28 cellular contexts compared by ENCODE assay signal in genomic region chr9:13554626-13555025, GRCh38.
DNase-seq lines count a peak whose midpoint lies in the region; ATAC-seq and TF ChIP-seq lines count a peak whose summit lies in the region.
"Had no signal": no experiment of that assay in that cellular context is flagged by ENCODE, and none has a peak within 500 bp of the region (broad histone marks: within the 10 kb centered on the region; RNA-seq: fewer than 3 reads in every experiment).

No MANE protein-coding gene starts in this region.

- DNase-seq in NCI-H146 (lab: John Stamatoyannopoulos, UW) (peak; percentile 7), NCI-H146 treated with DMSO at 0.1 percent for 48 hours (lab: John Stamatoyannopoulos, UW; ENCODE audit: unreplicated experiment) (no peak), NCI-H69 (lab: John Stamatoyannopoulos, UW) (peak; percentile 28), SK-N-SH (peak; percentile 9), mesothelial cell of epicardium (ENCODE audit: low spot score in 2 of 2, unreplicated experiment in 2 of 2) (no peak), NCI-H2171 (lab: John Stamatoyannopoulos, UW) (no peak), mesenteric fat pad (ENCODE audit: low spot score) (no peak), right cardiac atrium (no peak)
- DNase-seq: 8988T; ACHN; BE2C; CD8-positive, alpha-beta memory T cell; DMS 273 treated with DMSO at 0.1 percent for 48 hours; DND-41; GM23248; H9; MV-4-11; NCI-H1105; NCI-H1436 treated with DMSO at 0.1 percent for 48 hours; NCI-H2029 treated with DMSO at 0.1 percent for 48 hours; NCI-H510A; NCI-H774; PC-9; RPMI8226; SW 1271; T-helper 17 cell had no signal

- no peaks in the 10 kb centered on the region for H3K9me3 ChIP-seq in SK-N-SH
- H3K9me3 ChIP-seq in right cardiac atrium (ENCODE audit: control insufficient read depth, low read length) = no peaks in the 10 kb centered on the region
- H3K9me3 ChIP-seq: BE2C had no signal

- no peak overlapping the region for H3K4me3 Mint-ChIP-seq in mesothelial cell of epicardium
- H3K4me3 Mint-ChIP-seq: CD14-positive monocyte; CD8-positive, alpha-beta memory T cell; H9; T-helper 17 cell had no signal

- POLR2A ChIA-PET in SK-N-SH (lab: Yijun Ruan, JAX) = interaction anchor here (1.0 kb wide), 1 partner anchor 538 kb away, joined by 4 read pairs; no protein-coding TSS in a partner anchor

- H3K36me3 ChIP-seq in SK-N-SH (replicated peaks in 1 of 2; ENCODE audit: control insufficient read depth in 1 of 2, insufficient read depth in 2 of 2, low read length in 1 of 2) = no peaks in the 10 kb centered on the region
- H3K36me3 ChIP-seq: BE2C had no signal

- TF ChIP-seq CTCF in SK-N-SH (IDR thresholded peaks at IDR 0.05) (no peak), mesothelial cell of epicardium (IDR thresholded peaks at IDR 0.05; ENCODE audit: unreplicated experiment) (no peak)

- CTCF ChIA-PET in SK-N-SH (lab: Yijun Ruan, JAX) = interaction anchor here (1.0 to 1.8 kb wide), 4 partner anchors 9 to 25 kb away, joined by 3 to 4 read pairs (median 3); no protein-coding TSS in a partner anchor

- no peak overlapping the region for H2AFZ ChIP-seq in SK-N-SH (ENCODE audit: low read depth)
- H2AFZ ChIP-seq: GM23248, PC-9 had no signal

- ATAC-seq in right cardiac atrium = no peak
- ATAC-seq: K562, T-helper 17 cell had no signal

- no peak overlapping the region for H3K27ac ChIP-seq in SK-N-SH (ENCODE audit: low read depth in 2 of 2, low read length in 1 of 2)
- no peak overlapping the region for H3K27ac ChIP-seq in right cardiac atrium (ENCODE audit: low read length)
- H3K27ac ChIP-seq: GM23248, PC-9 had no signal

- no peaks in the 10 kb centered on the region for H3K27me3 ChIP-seq in SK-N-SH (ENCODE audit: insufficient read depth)
- no peaks in the 10 kb centered on the region for H3K27me3 ChIP-seq in right cardiac atrium (ENCODE audit: control insufficient read depth, insufficient read depth)
- H3K27me3 ChIP-seq: BE2C had no signal

- H3K4me2 ChIP-seq in SK-N-SH = no peak overlapping the region
- H3K4me2 ChIP-seq: PC-9 had no signal

- H3K4me1 ChIP-seq in SK-N-SH (ENCODE audit: control insufficient read depth in 1 of 2, insufficient read depth in 2 of 2, low read depth in 1 of 2, low read length in 1 of 2) (no peaks in the 10 kb centered on the region; a peak in 1 of 4 replicates), right cardiac atrium (ENCODE audit: control insufficient read depth, insufficient read depth, low read length) (no peaks in the 10 kb centered on the region)

- H3K4me1 Mint-ChIP-seq in mesothelial cell of epicardium = peaks cover 35% of the 10 kb centered on the region
- H3K4me1 Mint-ChIP-seq: CD14-positive monocyte; CD8-positive, alpha-beta memory T cell; T-helper 17 cell had no signal

- H3K4me3 ChIP-seq in SK-N-SH (ENCODE audit: low read depth in 2 of 2, low read length in 1 of 2) = no peak overlapping the region
- no peak overlapping the region for H3K4me3 ChIP-seq in right cardiac atrium (ENCODE audit: low read length)
- H3K4me3 ChIP-seq: GM23248, K562, PC-9 had no signal

- no peaks in the 10 kb centered on the region for H3K27me3 Mint-ChIP-seq in mesothelial cell of epicardium (ENCODE audit: low read depth)
- H3K27me3 Mint-ChIP-seq: CD8-positive, alpha-beta memory T cell; T-helper 17 cell had no signal

- no peaks in the 10 kb centered on the region for H3K9me2 ChIP-seq in SK-N-SH

- peak in 1 of 2 experiments; percentile 21; a peak in 1 of 4 replicates for TF ChIP-seq EP300 in SK-N-SH (IDR thresholded peaks at IDR 0.05; ENCODE audit: borderline replicate concordance in 1 of 2, low read depth in 1 of 2, low read length in 1 of 2)

- no peaks in the 10 kb centered on the region for H3K79me2 ChIP-seq in SK-N-SH (ENCODE audit: insufficient read depth)

- H3F3A ChIP-seq in SK-N-SH (replicated peaks; ENCODE audit: insufficient read depth) = no peaks in the 10 kb centered on the region

- H4K20me1 ChIP-seq in SK-N-SH (ENCODE audit: insufficient read depth) = no peaks in the 10 kb centered on the region

- H3K27ac Mint-ChIP-seq in mesothelial cell of epicardium = peak overlapping the region; percentile 69
- H3K27ac Mint-ChIP-seq: CD14-positive monocyte; CD8-positive, alpha-beta memory T cell; H9; T-helper 17 cell had no signal

- H3K9me3 Mint-ChIP-seq in mesothelial cell of epicardium = peaks cover 31% of the 10 kb centered on the region

- H3K36me3 Mint-ChIP-seq in mesothelial cell of epicardium = peaks cover 15% of the 10 kb centered on the region
- H3K36me3 Mint-ChIP-seq: CD14-positive monocyte had no signal

- H3K9ac ChIP-seq in SK-N-SH = no peak overlapping the region
- H3K9ac ChIP-seq: GM23248 had no signal

- TF ChIP-seq RAD21 in SK-N-SH (IDR thresholded peaks at IDR 0.05; ENCODE audit: low read length) = no peak

- intact Hi-C loops in right cardiac atrium (cut with DNase I) = loop anchor here in 1 of 4 donors (10.0 kb wide), 1 partner anchor 60 kb away; no protein-coding TSS in a partner anchor

TF ChIP-seq in SK-N-SH, 30 proteins besides CTCF, POLR2A, EP300 and RAD21:
- TF ChIP-seq RCOR1 (IDR thresholded peaks at IDR 0.05; ENCODE audit: low read length) (0 out of 2 replicates have a peak, but pooled peaks have one; percentile 51), USF1 (IDR thresholded peaks at IDR 0.05; ENCODE audit: borderline replicate concordance, low read depth) (no peak), GATA2 (CRISPR knock-in tag; IDR thresholded peaks at IDR 0.05) (peak; percentile 73; the same call in 1 of the 2 replicates), TAF1 (IDR thresholded peaks at IDR 0.05; ENCODE audit: borderline replicate concordance, low read depth, low read length) (no peak), CHD2 (IDR thresholded peaks at IDR 0.05; ENCODE audit: low read length, partially characterized antibody) (no peak), PBX3 (IDR thresholded peaks at IDR 0.05) (no peak)
TF ChIP-seq in SK-N-SH: peak in this region for 2.

Comparison
In these comparisons a context has a peak if more than half of its experiments do, and no peak if none do; other contexts are left out.
1. DNase-seq: peak in NCI-H146 (single experiment), NCI-H69 (single experiment) and SK-N-SH (single experiment); none in NCI-H146 treated with DMSO at 0.1 percent for 48 hours (single experiment), mesothelial cell of epicardium (0 of 2), NCI-H2171 (single experiment), mesenteric fat pad (single experiment) and right cardiac atrium (0 of 3).